8 cellular contexts compared by ENCODE assay signal in the genomic region with DNA sequence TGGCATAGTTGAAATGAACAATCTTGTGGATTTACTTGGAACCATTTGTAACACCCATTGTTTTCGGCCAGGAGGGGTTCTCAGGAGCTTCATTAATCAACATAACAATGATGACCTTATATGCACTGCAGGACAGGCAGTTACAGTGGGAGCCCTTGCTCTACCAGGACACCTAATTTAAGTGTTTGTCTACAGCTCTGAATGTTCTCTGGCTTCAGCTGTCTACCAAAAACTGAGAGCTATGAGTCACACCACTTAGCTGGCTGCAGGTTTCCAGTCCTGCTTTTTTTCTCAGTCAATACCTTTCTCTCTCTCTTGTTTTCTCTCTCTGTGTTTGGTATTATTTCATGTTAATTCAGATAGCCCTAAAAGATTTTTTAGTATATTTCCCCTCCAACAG.
DNase-seq lines count a peak whose midpoint lies in the region; TF ChIP-seq lines count a peak whose summit lies in the region.

No MANE protein-coding gene starts in this region.

- no peaks in the 10 kb centered on the region for H3K36me3 ChIP-seq in thyroid gland

- peak overlapping the region in 1 of 3 donors; percentile 2 for H3K27ac ChIP-seq in thyroid gland

- TF ChIP-seq CTCF in fibroblast of villous mesenchyme (IDR thresholded peaks at IDR 0.05; ENCODE audit: insufficient read depth, low read depth, low read length) (no peak), thyroid gland (IDR thresholded peaks at IDR 0.05) (no peak)

- no peaks in the 10 kb centered on the region for H3K9me3 ChIP-seq in thyroid gland

- no peak for TF ChIP-seq POLR2A in thyroid gland (IDR thresholded peaks at IDR 0.05)

- H3K27me3 ChIP-seq in thyroid gland, result no peaks in the 10 kb centered on the region

- intact Hi-C loops in thyroid gland (cut with DNase I), result loop anchor here (10.0 kb wide), 1 partner anchor 98 kb away; no protein-coding TSS in a partner anchor

- WGBS in thyroid gland, 2 donors, result 68 to 86% methylated on average over 1 of the region's 1 CpG

- DNase-seq in NCI-H345 (lab: John Stamatoyannopoulos, UW), result peak; percentile 57
- no peak for DNase-seq in NCI-H345 treated with DMSO at 0.1 percent for 48 hours (lab: John Stamatoyannopoulos, UW; ENCODE audit: unreplicated experiment)
- peak; percentile 83 for DNase-seq in LHCN-M2 (ENCODE audit: low read depth)
- peak; percentile 55 for DNase-seq in fibroblast of villous mesenchyme (ENCODE audit: low read depth)
- DNase-seq in thyroid gland, result peak; percentile 31 to 43
- no peak for DNase-seq in UCSD-AML1 (lab: John Stamatoyannopoulos, UW; ENCODE audit: unreplicated experiment)
- DNase-seq in RKO (ENCODE audit: low spot score), result no peak
- no peak for DNase-seq in dedifferentiated amniotic fluid mesenchymal stem cell (ENCODE audit: extremely low spot score)

- peaks cover 16 to 29% of the 10 kb centered on the region in 2 donors for H3K4me1 ChIP-seq in thyroid gland

- no peak overlapping the region for H3K4me3 ChIP-seq in fibroblast of villous mesenchyme (ENCODE audit: low read depth, low read length)
- H3K4me3 ChIP-seq in thyroid gland (replicated peaks in 1 of 3), result no peak overlapping the region

Comparison
In these comparisons a context has a peak if more than half of its experiments do, and no peak if none do; other contexts are left out.
1. DNase-seq: peak in NCI-H345 (single experiment), LHCN-M2 (single experiment), fibroblast of villous mesenchyme (single experiment) and thyroid gland (2 of 2); none in NCI-H345 treated with DMSO at 0.1 percent for 48 hours (single experiment), UCSD-AML1 (single experiment), RKO (single experiment) and dedifferentiated amniotic fluid mesenchymal stem cell (single experiment).